ENCODE assay signal across 13 cellular contexts in genomic region chr5:157518963-157519362, GRCh38. TPM values are rescaled to one million over a fixed set of nuclear protein-coding genes. Genes with fewer than 3 reads are reported as not detected.
DNase-seq lines count a peak whose midpoint lies in the region; ATAC-seq and TF ChIP-seq lines count a peak whose summit lies in the region.
"Had no signal": no experiment of that assay in that cellular context is flagged by ENCODE, and none has a peak within 500 bp of the region (broad histone marks: within the 10 kb centered on the region; RNA-seq: fewer than 3 reads in every experiment).

No MANE protein-coding gene starts in this region.

- H3K4me3 ChIP-seq in esophagus muscularis mucosa, result no peak overlapping the region
- H3K4me3 ChIP-seq in CD8-positive, alpha-beta memory T cell (ENCODE audit: low read length), result no peak overlapping the region
- no peak overlapping the region for H3K4me3 ChIP-seq in OCI-LY7 (ENCODE audit: low read depth, low read length, poor library complexity, severe bottlenecking)
- H3K4me3 ChIP-seq: SK-N-MC, skin epidermis had no signal

- no peak for TF ChIP-seq POLR2A in esophagus muscularis mucosa (IDR thresholded peaks at IDR 0.05; ENCODE audit: low read depth)

- peak overlapping the region; percentile 86 to 90 (median 88) for H3K27ac ChIP-seq in esophagus muscularis mucosa (replicated peaks in 1 of 4)
- H3K27ac ChIP-seq in CD8-positive, alpha-beta memory T cell (ENCODE audit: low read depth, low read length), result no peak overlapping the region
- H3K27ac ChIP-seq in OCI-LY7 (ENCODE audit: low read depth, low read length, poor library complexity, severe bottlenecking), result no peak overlapping the region
- H3K27ac ChIP-seq: SK-N-MC, skin epidermis had no signal

- H3K4me1 Mint-ChIP-seq in CD8-positive, alpha-beta memory T cell, result peaks cover 2 to 20% (median 11%) of the 10 kb centered on the region in 3 donors

- no peak for DNase-seq in esophagus muscularis mucosa (ENCODE audit: extremely low spot score)
- DNase-seq in CD8-positive, alpha-beta memory T cell, result no peak
- DNase-seq in DMS 273 (lab: John Stamatoyannopoulos, UW; ENCODE audit: unreplicated experiment), result no peak
- DNase-seq in OCI-LY7 (ENCODE audit: low spot score), result no peak
- DNase-seq in posterior vena cava (ENCODE audit: low spot score), result no peak
- DNase-seq: NCI-H226 had no signal

- H3K9me3 ChIP-seq in esophagus muscularis mucosa (no peaks in the 10 kb centered on the region), OCI-LY7 (ENCODE audit: low read length) (no peaks in the 10 kb centered on the region)
- no peaks in the 10 kb centered on the region for H3K9me3 ChIP-seq in CD8-positive, alpha-beta memory T cell (ENCODE audit: low read length)

- peaks cover 0 to 13% (median 4%) of the 10 kb centered on the region in 4 donors for H3K36me3 ChIP-seq in esophagus muscularis mucosa
- H3K36me3 ChIP-seq in CD8-positive, alpha-beta memory T cell (ENCODE audit: insufficient read depth, low read length), result no peaks in the 10 kb centered on the region
- peaks cover 29% of the 10 kb centered on the region; the same call in 1 of the 2 replicates for H3K36me3 ChIP-seq in OCI-LY7 (ENCODE audit: insufficient read depth, low read length)

- no peak overlapping the region for H2AFZ ChIP-seq in OCI-LY7 (ENCODE audit: low read length)

- no peak for TF ChIP-seq EP300 in esophagus muscularis mucosa (IDR thresholded peaks at IDR 0.05)

- ATAC-seq in GM18517 (IDR thresholded peaks at IDR 0.05; ENCODE audit: unreplicated experiment), result peak; percentile 76
- ATAC-seq in GM19463 (IDR thresholded peaks at IDR 0.05; ENCODE audit: unreplicated experiment), result peak; percentile 78
- ATAC-seq in HG03064 (IDR thresholded peaks at IDR 0.05; ENCODE audit: low read depth, unreplicated experiment), result peak; percentile 71

- H3K9me3 Mint-ChIP-seq in CD8-positive, alpha-beta memory T cell, result no peaks in the 10 kb centered on the region

- H3K4me3 Mint-ChIP-seq in CD8-positive, alpha-beta memory T cell, result no peak overlapping the region

- no TSS peak for BruUV-seq in OCI-LY7 (replicated peaks; lab: Mats Ljungman, UMichigan)

- H3K79me2 ChIP-seq in OCI-LY7 (ENCODE audit: insufficient read depth, low read depth, low read length), result no peaks in the 10 kb centered on the region

- H3K27ac Mint-ChIP-seq in CD8-positive, alpha-beta memory T cell, result no peak overlapping the region

- POLR2A ChIA-PET in CD8-positive, alpha-beta memory T cell (lab: Charles Lee), result no interaction called here
- POLR2A ChIA-PET in OCI-LY7 (lab: Charles Lee), result interaction anchor here (0.7 to 1.2 kb wide), 3 partner anchors 14 to 50 kb away, joined by 3 to 5 read pairs (median 4); no protein-coding TSS in a partner anchor

- H4K20me1 ChIP-seq in OCI-LY7 (ENCODE audit: insufficient read depth, low read length), result no peaks in the 10 kb centered on the region

- no peak overlapping the region for H3K4me2 ChIP-seq in OCI-LY7 (ENCODE audit: low read length)

- TF ChIP-seq CTCF in esophagus muscularis mucosa (IDR thresholded peaks at IDR 0.05) (no peak), OCI-LY7 (conservative IDR thresholded peaks at IDR 0.05; ENCODE audit: low read length) (no peak)

- CTCF ChIA-PET in CD8-positive, alpha-beta memory T cell (lab: Charles Lee), result no interaction called here
- CTCF ChIA-PET in OCI-LY7 (lab: Charles Lee; ENCODE audit: unreplicated experiment), result no interaction called here

- peaks cover 0 to 3% of the 10 kb centered on the region in 2 donors for H3K27me3 Mint-ChIP-seq in CD8-positive, alpha-beta memory T cell

- WGBS in esophagus muscularis mucosa, result 71% methylated on average over 6 of the region's 6 CpGs

- intact Hi-C loops in esophagus muscularis mucosa (cut with DNase I), result loop anchor here (5.0 kb wide), 1 partner anchor 43 kb away; no protein-coding TSS in a partner anchor
- intact Hi-C loops in OCI-LY7 (cut with micrococcal nuclease; ENCODE audit: unreplicated experiment), result no loop called here
- intact Hi-C loops in posterior vena cava (cut with DNase I), result loop anchor here in 1 of 2 donors (10.0 kb wide), 1 partner anchor 46 kb away; no protein-coding TSS in a partner anchor

- H3K36me3 Mint-ChIP-seq in CD8-positive, alpha-beta memory T cell, result peaks cover 4 to 22% (median 5%) of the 10 kb centered on the region in 3 donors

- no peaks in the 10 kb centered on the region for H3K9me2 ChIP-seq in OCI-LY7 (ENCODE audit: insufficient read depth, low read length)

- no peaks in the 10 kb centered on the region for H3K27me3 ChIP-seq in esophagus muscularis mucosa
- H3K27me3 ChIP-seq in CD8-positive, alpha-beta memory T cell (ENCODE audit: insufficient read depth, low read length, poor library complexity, severe bottlenecking), result no peaks in the 10 kb centered on the region

- H3K4me1 ChIP-seq in esophagus muscularis mucosa, result peaks cover 29 to 95% (median 82%) of the 10 kb centered on the region in 4 donors
- no peaks in the 10 kb centered on the region for H3K4me1 ChIP-seq in CD8-positive, alpha-beta memory T cell (ENCODE audit: insufficient read depth, low read length)
- no peaks in the 10 kb centered on the region for H3K4me1 ChIP-seq in OCI-LY7 (ENCODE audit: insufficient read depth, low read length, poor library complexity, severe bottlenecking)

RNA-seq across cellular contexts. Expression of gene ADAM19, which starts 56.6 kb away (rescaled TPM):
- total RNA-seq in esophagus muscularis mucosa, result 10 to 100 TPM; 25.0 to 43.6 (median 28.1) TPM
- 10 to 100 TPM; 26.5 to 26.8 TPM for total RNA-seq in CD8-positive, alpha-beta memory T cell
- 4.1 TPM for polyA plus RNA-seq in CD8-positive, alpha-beta memory T cell
- 19.0 and 24.2 TPM in 2 replicates for total RNA-seq in OCI-LY7 (2014; rRNA removed; shearing (Covaris generic))
- 78.3 and 103 TPM in 2 replicates for total RNA-seq in OCI-LY7 (2022)
- 10 to 100 TPM; 37.0 to 47.0 TPM for total RNA-seq in posterior vena cava

RNA-seq across cellular contexts. Expression of gene NIPAL4, which starts 59.0 kb away (rescaled TPM):
- 1 to 10 TPM; 1.6 to 4.2 (median 2.6) TPM for total RNA-seq in esophagus muscularis mucosa
- 1 to 10 TPM; 1.1 to 1.4 TPM for total RNA-seq in CD8-positive, alpha-beta memory T cell
- polyA plus RNA-seq in CD8-positive, alpha-beta memory T cell, result not detected
- total RNA-seq in OCI-LY7 (2014; rRNA removed; shearing (Covaris generic)), result not detected in 2 replicates
- not detected in 2 replicates for total RNA-seq in OCI-LY7 (2022)
- under 1 TPM; 0.37 to 0.52 TPM for total RNA-seq in posterior vena cava
- total RNA-seq: cerebellum, liver had no signal
- polyA plus RNA-seq: liver had no signal

Comparison
In these comparisons a context has a peak if more than half of its experiments do, and no peak if none do; other contexts are left out.
1. H3K27ac ChIP-seq: peak in esophagus muscularis mucosa (4 of 4); none in CD8-positive, alpha-beta memory T cell (single experiment) and OCI-LY7 (single experiment).
2. Peak in every context shown above with its lines, with median percentiles within 50 percentile points of each other: ATAC-seq.